29 cellular contexts compared by ENCODE assay signal in the genomic region with DNA sequence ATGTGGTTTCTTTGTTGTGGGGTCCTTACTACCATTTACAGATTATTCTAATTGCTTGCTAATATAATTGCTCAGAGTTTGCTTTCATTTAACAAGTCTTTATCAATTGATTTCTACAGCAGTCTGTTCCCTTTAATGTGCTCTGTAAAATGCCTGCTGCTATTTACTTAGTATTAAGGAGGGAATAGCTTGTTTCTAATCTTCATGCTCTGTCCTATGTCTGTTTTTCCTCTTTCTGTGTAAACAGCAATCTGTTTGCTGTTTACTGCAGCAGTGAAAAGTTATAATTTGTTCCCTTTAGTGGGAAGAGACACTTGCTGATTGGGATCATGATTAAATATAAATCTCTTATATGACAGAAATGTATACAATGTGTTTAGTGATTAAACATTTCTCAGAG.
"Had no signal": no experiment of that assay in that cellular context is flagged by ENCODE, and none has a peak within 500 bp of the region (broad histone marks: within the 10 kb centered on the region; RNA-seq: fewer than 3 reads in every experiment).

No MANE protein-coding gene starts in this region.

- H3K27me3 Mint-ChIP-seq: activated CD4-positive, alpha-beta T cell treated with anti-CD3 and anti-CD28 coated beads, Interleukin-2, amount 10 ng/mL, durations not matched to agents 24 days and 14 days; activated naive CD4-positive, alpha-beta T cell treated with anti-CD3 and anti-CD28 coated beads, Interleukin-2, amount 10 ng/mL, durations not matched to agents 7 days and 5 days; brain had no signal

- H3K36me3 Mint-ChIP-seq: activated CD4-positive, alpha-beta memory T cell treated with anti-CD3 and anti-CD28 coated beads for 36 hours; activated naive CD4-positive, alpha-beta T cell treated with anti-CD3 and anti-CD28 coated beads, Interleukin-2, amount 10 ng/mL, durations not matched to agents 7 days and 5 days; activated naive CD4-positive, alpha-beta T cell treated with anti-CD3 and anti-CD28 coated beads, Interleukin-2, amount 50 U/mL, for 72 hours; activated naive CD8-positive, alpha-beta T cell treated with anti-CD3 and anti-CD28 coated beads, Interleukin-2, amount 10 ng/mL, durations not matched to agents 7 days and 5 days; brain had no signal

- H3K27ac Mint-ChIP-seq: activated CD4-positive, alpha-beta memory T cell treated with anti-CD3 and anti-CD28 coated beads for 36 hours; activated CD4-positive, alpha-beta T cell treated with anti-CD3 and anti-CD28 coated beads for 36 hours; activated CD4-positive, alpha-beta T cell treated with anti-CD3 and anti-CD28 coated beads, Interleukin-2, amount 10 ng/mL, durations not matched to agents 24 days and 14 days; activated CD8-positive, alpha-beta T cell treated with anti-CD3 and anti-CD28 coated beads, Interleukin-2, amount 10 ng/mL, durations not matched to agents 7 days and 5 days; activated naive CD4-positive, alpha-beta T cell treated with anti-CD3 and anti-CD28 coated beads, Interleukin-2, amount 10 ng/mL, durations not matched to agents 7 days and 5 days; activated naive CD4-positive, alpha-beta T cell treated with anti-CD3 and anti-CD28 coated beads, Interleukin-2, amount 50 U/mL, for 72 hours; activated naive CD8-positive, alpha-beta T cell treated with anti-CD3 and anti-CD28 coated beads, Interleukin-2, amount 10 ng/mL, durations not matched to agents 7 days and 5 days; activated T-cell treated with anti-CD3 and anti-CD28 coated beads, Interleukin-2, amount 50 U/mL, for 24 hours; activated T-cell treated with anti-CD3 and anti-CD28 coated beads, Interleukin-2, amount 50 U/mL, for 72 hours; T-helper 2 cell treated with Interferon-gamma antibody and Interleukin-4, amounts not matched to agents 5 μg/mL and 100 μg/mL, for 36 hours had no signal

- H3K4me1 ChIP-seq: ascending aorta, breast epithelium, colonic mucosa had no signal

- H3K9me3 Mint-ChIP-seq: activated CD4-positive, alpha-beta memory T cell treated with anti-CD3 and anti-CD28 coated beads for 36 hours; activated CD4-positive, alpha-beta T cell treated with anti-CD3 and anti-CD28 coated beads, Interleukin-2, amount 10 ng/mL, durations not matched to agents 24 days and 14 days; activated naive CD4-positive, alpha-beta T cell treated with anti-CD3 and anti-CD28 coated beads, Interleukin-2, amount 10 ng/mL, durations not matched to agents 7 days and 5 days; activated naive CD4-positive, alpha-beta T cell treated with anti-CD3 and anti-CD28 coated beads, Interleukin-2, amount 50 U/mL, for 72 hours; activated naive CD8-positive, alpha-beta T cell treated with anti-CD3 and anti-CD28 coated beads, Interleukin-2, amount 10 ng/mL, durations not matched to agents 7 days and 5 days; activated T-cell treated with anti-CD3 and anti-CD28 coated beads, Interleukin-2, amount 50 U/mL, for 24 hours; activated T-cell treated with anti-CD3 and anti-CD28 coated beads, Interleukin-2, amount 50 U/mL, for 72 hours; brain; T-helper 2 cell treated with Interferon-gamma antibody and Interleukin-4, amounts not matched to agents 5 μg/mL and 100 μg/mL, for 36 hours had no signal

- ATAC-seq: activated CD4-positive, alpha-beta T cell treated with anti-CD3 and anti-CD28 coated beads for 36 hours; activated CD8-positive, alpha-beta T cell treated with anti-CD3 and anti-CD28 coated beads, Interleukin-2, amount 10 ng/mL, durations not matched to agents 7 days and 5 days; activated naive CD4-positive, alpha-beta T cell treated with anti-CD3 and anti-CD28 coated beads, Interleukin-2, amount 50 U/mL, for 72 hours; activated T-cell treated with anti-CD3 and anti-CD28 coated beads, Interleukin-2, amount 50 U/mL, for 72 hours; esophagus mucosa had no signal

- H3K27me3 ChIP-seq: ascending aorta, breast epithelium, cardiac muscle cell, colonic mucosa had no signal

- H3K9me3 ChIP-seq: ascending aorta, breast epithelium, colonic mucosa had no signal

- H3K27ac ChIP-seq: ascending aorta, breast epithelium, cardiac muscle cell, colonic mucosa had no signal

- H3K36me3 ChIP-seq: ascending aorta, cardiac muscle cell, colonic mucosa had no signal

- H3K4me3 Mint-ChIP-seq: activated CD4-positive, alpha-beta memory T cell treated with anti-CD3 and anti-CD28 coated beads for 36 hours; activated CD4-positive, alpha-beta T cell treated with anti-CD3 and anti-CD28 coated beads for 36 hours; activated CD4-positive, alpha-beta T cell treated with anti-CD3 and anti-CD28 coated beads, Interleukin-2, amount 10 ng/mL, durations not matched to agents 24 days and 14 days; activated CD8-positive, alpha-beta T cell treated with anti-CD3 and anti-CD28 coated beads, Interleukin-2, amount 10 ng/mL, durations not matched to agents 7 days and 5 days; activated naive CD4-positive, alpha-beta T cell treated with anti-CD3 and anti-CD28 coated beads, Interleukin-2, amount 10 ng/mL, durations not matched to agents 7 days and 5 days; activated naive CD8-positive, alpha-beta T cell treated with anti-CD3 and anti-CD28 coated beads, Interleukin-2, amount 10 ng/mL, durations not matched to agents 7 days and 5 days; activated T-cell treated with anti-CD3 and anti-CD28 coated beads, Interleukin-2, amount 50 U/mL, for 24 hours; activated T-cell treated with anti-CD3 and anti-CD28 coated beads, Interleukin-2, amount 50 U/mL, for 72 hours; brain; T-helper 2 cell treated with Interferon-gamma antibody and Interleukin-4, amounts not matched to agents 5 μg/mL and 100 μg/mL, for 36 hours had no signal

- DNase-seq: activated CD4-positive, alpha-beta memory T cell treated with anti-CD3 and anti-CD28 coated beads for 36 hours; activated CD4-positive, alpha-beta T cell treated with anti-CD3 and anti-CD28 coated beads for 36 hours; activated CD4-positive, alpha-beta T cell treated with anti-CD3 and anti-CD28 coated beads, Interleukin-2, amount 10 ng/mL, durations not matched to agents 24 days and 14 days; activated CD4-positive, CD25-positive, alpha-beta regulatory T cell; activated CD4-positive, CD25-positive, alpha-beta regulatory T cell treated with anti-CD3 and anti-CD28 coated beads, Interleukin-2, amount 50 U/mL, for 72 hours; activated CD8-positive, alpha-beta memory T cell treated with anti-CD3 and anti-CD28 coated beads, Interleukin-2, amount 50 U/mL, for 48 hours; activated CD8-positive, alpha-beta T cell treated with anti-CD3 and anti-CD28 coated beads, Interleukin-2, amount 10 ng/mL, durations not matched to agents 7 days and 5 days; activated gamma-delta T cell; activated naive CD4-positive, alpha-beta T cell; activated naive CD4-positive, alpha-beta T cell treated with anti-CD3 and anti-CD28 coated beads, Interleukin-2, amount 10 ng/mL, durations not matched to agents 7 days and 5 days; activated naive CD8-positive, alpha-beta T cell treated with anti-CD3 and anti-CD28 coated beads, Interleukin-2, amount 10 ng/mL, durations not matched to agents 7 days and 5 days; activated T-cell treated with anti-CD3 and anti-CD28 coated beads for 4 hours; activated T-cell treated with anti-CD3 and anti-CD28 coated beads, Interleukin-2, amount 50 U/mL, for 24 hours; activated T-cell treated with anti-CD3 and anti-CD28 coated beads, Interleukin-2, amount 50 U/mL, for 72 hours; central memory CD4-positive, alpha-beta T cell; cerebellar nuclear complex; colonic mucosa; effector CD8-positive, alpha-beta T cell; foreskin fibroblast; head of caudate nucleus; hypothalamus; T1000 had no signal

- H3K4me1 Mint-ChIP-seq: activated CD4-positive, alpha-beta T cell treated with anti-CD3 and anti-CD28 coated beads for 36 hours; activated CD4-positive, alpha-beta T cell treated with anti-CD3 and anti-CD28 coated beads, Interleukin-2, amount 10 ng/mL, durations not matched to agents 24 days and 14 days; activated naive CD4-positive, alpha-beta T cell treated with anti-CD3 and anti-CD28 coated beads, Interleukin-2, amount 10 ng/mL, durations not matched to agents 7 days and 5 days; activated naive CD8-positive, alpha-beta T cell treated with anti-CD3 and anti-CD28 coated beads, Interleukin-2, amount 10 ng/mL, durations not matched to agents 7 days and 5 days had no signal

- H3K4me3 ChIP-seq: ascending aorta, breast epithelium, cardiac muscle cell, colonic mucosa had no signal
